ENCODE assay signal across 19 cellular contexts in the genomic region with DNA sequence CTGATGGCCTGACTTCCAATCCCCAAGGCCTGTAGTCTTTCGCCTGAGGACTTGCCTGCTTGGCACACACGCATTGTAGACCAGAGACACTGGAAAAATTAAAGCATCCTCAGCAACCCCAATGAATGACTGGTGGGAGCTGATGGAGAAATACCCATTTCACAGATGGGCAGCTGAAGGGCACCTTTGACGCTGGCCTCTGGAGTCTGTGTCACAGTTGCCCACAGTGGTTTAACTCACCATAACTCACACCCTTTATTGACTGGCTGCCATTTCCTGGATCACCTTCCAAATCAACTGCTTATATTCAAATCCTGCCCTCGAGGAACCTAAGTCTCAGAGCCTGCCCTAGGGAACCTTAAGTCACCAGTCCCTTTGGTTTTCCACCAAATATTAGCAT.
"Had no signal": no experiment of that assay in that cellular context is flagged by ENCODE, and none has a peak within 500 bp of the region (broad histone marks: within the 10 kb centered on the region; RNA-seq: fewer than 3 reads in every experiment).

No MANE protein-coding gene starts in this region.

- H3K4me3 ChIP-seq: heart right ventricle, mucosa of descending colon, ovary, right atrium auricular region, testis, transverse colon had no signal

- H3K4me1 ChIP-seq: testis, transverse colon had no signal

- H3K4me1 Mint-ChIP-seq: naive thymus-derived CD8-positive, alpha-beta T cell had no signal

- H3K36me3 ChIP-seq: heart right ventricle, ovary, right atrium auricular region, transverse colon had no signal

- H3K27ac Mint-ChIP-seq: dendritic cell treated with granulocyte-macrophage colony-stimulating factor and Interleukin-4, amounts not matched to agents 40 ng/mL and 50 ng/mL, for 4 days; naive thymus-derived CD8-positive, alpha-beta T cell had no signal

- DNase-seq: effector CD4-positive, alpha-beta T cell; foreskin melanocyte; heart right ventricle; hypothalamus; kidney glomerular epithelial cell; mammary epithelial cell; mucosa of descending colon; naive thymus-derived CD8-positive, alpha-beta T cell; ovary; small intestine; stimulated activated CD4-positive, alpha-beta T cell treated with anti-CD3 and anti-CD28 coated beads, Interleukin-12 subunit alpha, Interleukin-12 subunit beta, amount 100 ng/mL, for 4 hours; stimulated activated naive CD4-positive, alpha-beta T cell treated with Interleukin-2 at 50 U/mL for 16 hours; testis; transverse colon had no signal

- H3K9me3 Mint-ChIP-seq: dendritic cell treated with granulocyte-macrophage colony-stimulating factor and Interleukin-4, amounts not matched to agents 40 ng/mL and 50 ng/mL, for 4 days; naive thymus-derived CD8-positive, alpha-beta T cell had no signal

- H3K36me3 Mint-ChIP-seq: naive thymus-derived CD8-positive, alpha-beta T cell had no signal

- H3K9me3 ChIP-seq: heart right ventricle, mucosa of descending colon, ovary, right atrium auricular region, testis, transverse colon had no signal

- FAIRE-seq: colon, islet of Langerhans, small intestine had no signal

- H3K27ac ChIP-seq: heart right ventricle, ovary, right atrium auricular region, testis, transverse colon had no signal

- ATAC-seq: heart right ventricle; left lobe of liver; mucosa of descending colon; naive thymus-derived CD8-positive, alpha-beta T cell had no signal

- H3K27me3 ChIP-seq: ovary, right atrium auricular region, testis, transverse colon had no signal

- H3K4me3 Mint-ChIP-seq: dendritic cell treated with granulocyte-macrophage colony-stimulating factor and Interleukin-4, amounts not matched to agents 40 ng/mL and 50 ng/mL, for 4 days; naive thymus-derived CD8-positive, alpha-beta T cell had no signal
